30 cellular contexts compared by ENCODE assay signal in the genomic region with DNA sequence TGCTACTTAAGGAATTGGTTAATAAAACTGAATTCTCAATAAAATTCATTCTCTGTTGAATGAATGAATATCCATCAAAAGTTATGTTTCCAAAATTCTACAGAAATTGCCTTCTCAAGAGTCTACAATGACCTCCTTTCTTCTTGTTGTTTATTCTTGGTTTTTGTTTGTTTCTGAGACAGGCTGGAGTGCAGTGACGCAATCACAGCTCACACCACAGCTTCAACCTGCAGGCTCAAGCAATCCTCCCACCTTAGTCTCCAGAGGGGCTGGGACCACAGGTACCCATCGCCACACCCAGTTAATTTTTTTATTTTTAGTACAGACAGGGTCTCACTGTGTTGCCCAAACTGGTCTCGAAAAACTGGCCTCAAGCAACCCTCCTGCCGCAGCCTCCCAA.
"Had no signal": no experiment of that assay in that cellular context is flagged by ENCODE, and none has a peak within 500 bp of the region (broad histone marks: within the 10 kb centered on the region; RNA-seq: fewer than 3 reads in every experiment).

No MANE protein-coding gene starts in this region.

- H2AFZ ChIP-seq: neural progenitor cell, parathyroid adenoma had no signal

- DNase-seq: colonic mucosa; effector CD8-positive, alpha-beta T cell; endodermal cell; foreskin keratinocyte; hypothalamus; immature natural killer cell; islet precursor cell; kidney glomerular epithelial cell; left colon; left ventricle myocardium inferior; lower lobe of right lung; mucosa of descending colon; naive B cell; sigmoid colon; stimulated activated CD4-positive, alpha-beta T cell treated with anti-CD3 and anti-CD28 coated beads, Interleukin-2, amount 100 ng/mL, for 24 hours; stimulated activated CD4-positive, alpha-beta T cell treated with anti-CD3 and anti-CD28 coated beads, Interleukin-4, amount 100 ng/mL, for 24 hours; stimulated activated naive CD8-positive, alpha-beta T cell treated with anti-CD3 and anti-CD28 coated beads, Interleukin-15, Interleukin-2, amounts not matched to agents 100 U/mL and 50 U/mL, for 24 hours; substantia nigra; testis; tibial artery had no signal

- H3K27me3 Mint-ChIP-seq: dendritic cell treated with granulocyte-macrophage colony-stimulating factor and Interleukin-4, amounts not matched to agents 40 ng/mL and 50 ng/mL, for 4 days; naive B cell; natural killer cell treated with Interleukin-12 subunit alpha and Interleukin-12 subunit beta and Interleukin-15 and Interleukin-18, amount 100 ng/mL, for 72 hours; stimulated activated memory B cell treated with anti-CD40 and anti-IgM and Interleukin-4, amounts not matched to agents 10 μg/mL and 1 μg/mL and 100 μg/mL, for 72 hours; type B pancreatic cell had no signal

- H3K27ac Mint-ChIP-seq: dendritic cell treated with granulocyte-macrophage colony-stimulating factor and Interleukin-4, amounts not matched to agents 40 ng/mL and 50 ng/mL, for 4 days; immature natural killer cell; natural killer cell treated with Interleukin-12 subunit alpha and Interleukin-12 subunit beta and Interleukin-15 and Interleukin-18, amount 100 ng/mL, for 72 hours; neural progenitor cell; stimulated activated memory B cell treated with anti-CD40 and anti-IgM and Interleukin-4, amounts not matched to agents 10 μg/mL and 1 μg/mL and 100 μg/mL, for 72 hours; type B pancreatic cell had no signal

- H3K9ac ChIP-seq: neural progenitor cell, parathyroid adenoma had no signal

- H3K9me3 ChIP-seq: colonic mucosa, left ventricle myocardium inferior, lower lobe of right lung, mucosa of descending colon, prostate gland, right atrium auricular region, sigmoid colon, testis, tibial artery had no signal

- H3K4me3 ChIP-seq: colonic mucosa, left ventricle myocardium inferior, lower lobe of right lung, mucosa of descending colon, neural progenitor cell, prostate gland, right atrium auricular region, sigmoid colon, testis, tibial artery had no signal

- H3K27ac ChIP-seq: colonic mucosa, epithelial cell of prostate, foreskin keratinocyte, left ventricle myocardium inferior, lower lobe of right lung, neural progenitor cell, parathyroid adenoma, prostate gland, right atrium auricular region, sigmoid colon, testis, tibial artery had no signal

- H3K9me3 Mint-ChIP-seq: dendritic cell treated with granulocyte-macrophage colony-stimulating factor and Interleukin-4, amounts not matched to agents 40 ng/mL and 50 ng/mL, for 4 days; endodermal cell; immature natural killer cell; naive B cell; natural killer cell treated with Interleukin-12 subunit alpha and Interleukin-12 subunit beta and Interleukin-15 and Interleukin-18, amount 100 ng/mL, for 72 hours; neural progenitor cell; stimulated activated memory B cell treated with anti-CD40 and anti-IgM and Interleukin-4, amounts not matched to agents 10 μg/mL and 1 μg/mL and 100 μg/mL, for 72 hours; type B pancreatic cell had no signal

- H3K4me3 Mint-ChIP-seq: dendritic cell treated with granulocyte-macrophage colony-stimulating factor and Interleukin-4, amounts not matched to agents 40 ng/mL and 50 ng/mL, for 4 days; endodermal cell; immature natural killer cell; natural killer cell treated with Interleukin-12 subunit alpha and Interleukin-12 subunit beta and Interleukin-15 and Interleukin-18, amount 100 ng/mL, for 72 hours; neural progenitor cell; stimulated activated memory B cell treated with anti-CD40 and anti-IgM and Interleukin-4, amounts not matched to agents 10 μg/mL and 1 μg/mL and 100 μg/mL, for 72 hours; type B pancreatic cell had no signal

- H3K4me2 ChIP-seq: neural progenitor cell had no signal

- H3K4me1 Mint-ChIP-seq: immature natural killer cell; stimulated activated memory B cell treated with anti-CD40 and anti-IgM and Interleukin-4, amounts not matched to agents 10 μg/mL and 1 μg/mL and 100 μg/mL, for 72 hours had no signal

- H3K36me3 ChIP-seq: colonic mucosa, neural progenitor cell, prostate gland had no signal

- ATAC-seq: esophagus mucosa; foreskin keratinocyte; left colon; lower lobe of right lung; mucosa of descending colon; natural killer cell treated with Interleukin-12 subunit alpha and Interleukin-12 subunit beta and Interleukin-15 and Interleukin-18, amount 100 ng/mL, for 72 hours; stimulated activated memory B cell treated with anti-CD40 and anti-IgM and Interleukin-4, amounts not matched to agents 10 μg/mL and 1 μg/mL and 100 μg/mL, for 72 hours; stimulated activated naive CD8-positive, alpha-beta T cell treated with anti-CD3 and anti-CD28 coated beads, Interleukin-15, Interleukin-2, amounts not matched to agents 100 U/mL and 50 U/mL, for 24 hours had no signal

- H3K4me1 ChIP-seq: colonic mucosa, foreskin keratinocyte, lower lobe of right lung, neural progenitor cell, parathyroid adenoma, prostate gland, right atrium auricular region, sigmoid colon, testis, tibial artery had no signal

- H3K27me3 ChIP-seq: colonic mucosa, foreskin keratinocyte, neural progenitor cell, right atrium auricular region, sigmoid colon, testis, tibial artery had no signal
